In the genomic region with DNA sequence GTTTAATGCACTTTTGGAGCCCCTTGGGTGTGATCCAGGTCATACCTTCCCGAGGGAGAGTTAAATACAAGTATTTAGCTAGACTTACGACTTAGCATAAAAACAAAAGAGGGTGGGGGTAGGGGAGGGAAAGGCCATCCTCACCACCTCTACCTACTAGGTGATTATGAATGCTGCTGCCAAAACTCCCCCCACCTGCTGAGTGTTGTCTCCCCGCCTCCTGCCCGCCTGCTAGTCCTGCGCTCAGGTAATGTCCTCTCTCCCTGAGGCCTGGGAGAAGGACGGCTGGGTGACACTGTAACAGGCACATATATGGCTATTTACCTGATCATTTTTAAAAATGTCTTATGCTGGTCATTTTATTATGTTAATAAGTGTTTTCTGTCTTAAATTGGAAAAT, we compare ENCODE assay signal across 1 cellular context.
TF ChIP-seq lines count a peak whose summit lies in the region.

No MANE protein-coding gene starts in this region.

TF ChIP-seq in GM23338, 12 proteins besides CTCF, POLR2A, EP300 and RAD21:
- TF ChIP-seq, protein P1, sequence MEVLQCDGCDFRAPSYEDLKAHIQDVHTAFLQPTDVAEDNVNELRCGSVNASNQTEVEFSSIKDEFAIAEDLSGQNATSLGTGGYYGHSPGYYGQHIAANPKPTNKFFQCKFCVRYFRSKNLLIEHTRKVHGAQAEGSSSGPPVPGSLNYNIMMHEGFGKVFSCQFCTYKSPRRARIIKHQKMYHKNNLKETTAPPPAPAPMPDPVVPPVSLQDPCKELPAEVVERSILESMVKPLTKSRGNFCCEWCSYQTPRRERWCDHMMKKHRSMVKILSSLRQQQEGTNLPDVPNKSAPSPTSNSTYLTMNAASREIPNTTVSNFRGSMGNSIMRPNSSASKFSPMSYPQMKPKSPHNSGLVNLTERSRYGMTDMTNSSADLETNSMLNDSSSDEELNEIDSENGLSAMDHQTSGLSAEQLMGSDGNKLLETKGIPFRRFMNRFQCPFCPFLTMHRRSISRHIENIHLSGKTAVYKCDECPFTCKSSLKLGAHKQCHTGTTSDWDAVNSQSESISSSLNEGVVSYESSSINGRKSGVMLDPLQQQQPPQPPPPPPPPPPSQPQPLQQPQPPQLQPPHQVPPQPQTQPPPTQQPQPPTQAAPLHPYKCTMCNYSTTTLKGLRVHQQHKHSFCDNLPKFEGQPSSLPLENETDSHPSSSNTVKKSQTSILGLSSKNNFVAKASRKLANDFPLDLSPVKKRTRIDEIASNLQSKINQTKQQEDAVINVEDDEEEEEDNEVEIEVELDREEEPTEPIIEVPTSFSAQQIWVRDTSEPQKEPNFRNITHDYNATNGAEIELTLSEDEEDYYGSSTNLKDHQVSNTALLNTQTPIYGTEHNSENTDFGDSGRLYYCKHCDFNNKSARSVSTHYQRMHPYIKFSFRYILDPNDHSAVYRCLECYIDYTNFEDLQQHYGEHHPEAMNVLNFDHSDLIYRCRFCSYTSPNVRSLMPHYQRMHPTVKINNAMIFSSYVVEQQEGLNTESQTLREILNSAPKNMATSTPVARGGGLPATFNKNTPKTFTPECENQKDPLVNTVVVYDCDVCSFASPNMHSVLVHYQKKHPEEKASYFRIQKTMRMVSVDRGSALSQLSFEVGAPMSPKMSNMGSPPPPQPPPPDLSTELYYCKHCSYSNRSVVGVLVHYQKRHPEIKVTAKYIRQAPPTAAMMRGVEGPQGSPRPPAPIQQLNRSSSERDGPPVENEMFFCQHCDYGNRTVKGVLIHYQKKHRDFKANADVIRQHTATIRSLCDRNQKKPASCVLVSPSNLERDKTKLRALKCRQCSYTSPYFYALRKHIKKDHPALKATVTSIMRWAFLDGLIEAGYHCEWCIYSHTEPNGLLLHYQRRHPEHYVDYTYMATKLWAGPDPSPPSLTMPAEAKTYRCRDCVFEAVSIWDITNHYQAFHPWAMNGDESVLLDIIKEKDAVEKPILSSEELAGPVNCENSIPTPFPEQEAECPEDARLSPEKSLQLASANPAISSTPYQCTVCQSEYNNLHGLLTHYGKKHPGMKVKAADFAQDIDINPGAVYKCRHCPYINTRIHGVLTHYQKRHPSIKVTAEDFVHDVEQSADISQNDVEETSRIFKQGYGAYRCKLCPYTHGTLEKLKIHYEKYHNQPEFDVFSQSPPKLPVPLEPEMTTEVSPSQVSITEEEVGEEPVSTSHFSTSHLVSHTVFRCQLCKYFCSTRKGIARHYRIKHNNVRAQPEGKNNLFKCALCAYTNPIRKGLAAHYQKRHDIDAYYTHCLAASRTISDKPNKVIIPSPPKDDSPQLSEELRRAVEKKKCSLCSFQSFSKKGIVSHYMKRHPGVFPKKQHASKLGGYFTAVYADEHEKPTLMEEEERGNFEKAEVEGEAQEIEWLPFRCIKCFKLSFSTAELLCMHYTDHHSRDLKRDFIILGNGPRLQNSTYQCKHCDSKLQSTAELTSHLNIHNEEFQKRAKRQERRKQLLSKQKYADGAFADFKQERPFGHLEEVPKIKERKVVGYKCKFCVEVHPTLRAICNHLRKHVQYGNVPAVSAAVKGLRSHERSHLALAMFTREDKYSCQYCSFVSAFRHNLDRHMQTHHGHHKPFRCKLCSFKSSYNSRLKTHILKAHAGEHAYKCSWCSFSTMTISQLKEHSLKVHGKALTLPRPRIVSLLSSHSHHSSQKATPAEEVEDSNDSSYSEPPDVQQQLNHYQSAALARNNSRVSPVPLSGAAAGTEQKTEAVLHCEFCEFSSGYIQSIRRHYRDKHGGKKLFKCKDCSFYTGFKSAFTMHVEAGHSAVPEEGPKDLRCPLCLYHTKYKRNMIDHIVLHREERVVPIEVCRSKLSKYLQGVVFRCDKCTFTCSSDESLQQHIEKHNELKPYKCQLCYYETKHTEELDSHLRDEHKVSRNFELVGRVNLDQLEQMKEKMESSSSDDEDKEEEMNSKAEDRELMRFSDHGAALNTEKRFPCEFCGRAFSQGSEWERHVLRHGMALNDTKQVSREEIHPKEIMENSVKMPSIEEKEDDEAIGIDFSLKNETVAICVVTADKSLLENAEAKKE (CRISPR knock-in tag; IDR thresholded peaks at IDR 0.05), result peak; percentile 59; the same call in 1 of the 2 replicates
- no peak for TF ChIP-seq STAT1 (IDR thresholded peaks at IDR 0.05; ENCODE audit: unreplicated experiment)
